Comparison of ENCODE assay signal across 8 cellular contexts in genomic region chr10:35451103-35452016, GRCh38.
DNase-seq lines count a peak whose midpoint lies in the region; ATAC-seq lines count a peak whose summit lies in the region.

No MANE protein-coding gene starts in this region.

- H3K27ac ChIP-seq in neuronal stem cell (replicated peaks; ENCODE audit: low read length), result no peak overlapping the region

- H2BK15ac ChIP-seq in neuronal stem cell (ENCODE audit: low read length), result no peak overlapping the region

- H3K4me1 Mint-ChIP-seq in stimulated activated naive CD8-positive, alpha-beta T cell treated with anti-CD3 and anti-CD28 coated beads, Interleukin-15, amount 100 ng/mL, for 72 hours, result peaks cover 87% of the 10 kb centered on the region

- no peak overlapping the region for H3K4me3 ChIP-seq in neuronal stem cell (ENCODE audit: low read length in 2 of 2)

- WGBS in neuronal stem cell (ENCODE audit: extremely low coverage in 2 of 2, insufficient read length in 2 of 2, insufficient replicate concordance in 1 of 2), 2 donors, result no CpG with 5 or more reads among the region's 8 CpGs

- no peak overlapping the region for H3K4me2 ChIP-seq in neuronal stem cell (ENCODE audit: insufficient read depth, low read length, poor library complexity, severe bottlenecking)

- peaks cover 4% of the 10 kb centered on the region for H3K79me1 ChIP-seq in neuronal stem cell (ENCODE audit: low read depth, low read length)

- H3K4ac ChIP-seq in neuronal stem cell (ENCODE audit: low read length), result no peak overlapping the region

- ATAC-seq in stimulated activated naive CD8-positive, alpha-beta T cell treated with anti-CD3 and anti-CD28 coated beads, Interleukin-15, Interleukin-2, amounts not matched to agents 100 U/mL and 50 U/mL, for 24 hours, result peak; percentile 48
- ATAC-seq in stimulated activated naive CD8-positive, alpha-beta T cell treated with anti-CD3 and anti-CD28 coated beads, Interleukin-15, amount 100 ng/mL, for 72 hours, result no peak
- ATAC-seq in HG03280 (IDR thresholded peaks at IDR 0.05; ENCODE audit: unreplicated experiment), result peak; percentile 97

- no peak overlapping the region for H4K91ac ChIP-seq in neuronal stem cell (ENCODE audit: low read depth, low read length, poor library complexity)

- no peaks in the 10 kb centered on the region for H3K36me3 ChIP-seq in neuronal stem cell (replicated peaks in 1 of 2; ENCODE audit: control insufficient read depth in 2 of 2, insufficient read depth in 2 of 2, low read length in 2 of 2)

- H3K9me3 ChIP-seq in neuronal stem cell (replicated peaks in 1 of 2; ENCODE audit: control insufficient read depth in 2 of 2, insufficient read depth in 1 of 2, low read depth in 1 of 2, low read length in 2 of 2), result no peaks in the 10 kb centered on the region

- H3K27me3 Mint-ChIP-seq in stimulated activated naive CD8-positive, alpha-beta T cell treated with anti-CD3 and anti-CD28 coated beads, Interleukin-15, amount 100 ng/mL, for 72 hours, result no peaks in the 10 kb centered on the region

- no peak overlapping the region for H3K14ac ChIP-seq in neuronal stem cell (ENCODE audit: low read length)

- no peak overlapping the region for H2BK12ac ChIP-seq in neuronal stem cell (ENCODE audit: low read length)

- H3K23ac ChIP-seq in neuronal stem cell (ENCODE audit: low read depth, low read length, poor library complexity), result no peak overlapping the region

- H2AK5ac ChIP-seq in neuronal stem cell (ENCODE audit: low read depth, low read length), result no peak overlapping the region

- no peak for DNase-seq in stimulated activated naive CD8-positive, alpha-beta T cell treated with anti-CD3 and anti-CD28 coated beads, Interleukin-15, Interleukin-2, amounts not matched to agents 100 U/mL and 50 U/mL, for 24 hours
- no peak for DNase-seq in stimulated activated naive CD8-positive, alpha-beta T cell treated with anti-CD3 and anti-CD28 coated beads, Interleukin-15, amount 100 ng/mL, for 72 hours
- DNase-seq in amniotic epithelial cell (ENCODE audit: low read depth), result peak; percentile 83
- DNase-seq in neuronal stem cell (ENCODE audit: low spot score), result no peak
- DNase-seq in SHP77 treated with DMSO at 0.1 percent for 48 hours (lab: John Stamatoyannopoulos, UW), result no peak
- no peak for DNase-seq in DMS79 (lab: John Stamatoyannopoulos, UW)
- no peak for DNase-seq in iPS-NIHi11 (ENCODE audit: low spot score)

- H2BK120ac ChIP-seq in neuronal stem cell (ENCODE audit: low read depth, low read length), result no peak overlapping the region

- H3K9me3 Mint-ChIP-seq in stimulated activated naive CD8-positive, alpha-beta T cell treated with anti-CD3 and anti-CD28 coated beads, Interleukin-15, amount 100 ng/mL, for 72 hours, result peaks cover 0 to 5% of the 10 kb centered on the region in 2 donors

- H2AFZ ChIP-seq in neuronal stem cell (ENCODE audit: low read length), result no peak overlapping the region

- H3K18ac ChIP-seq in neuronal stem cell (ENCODE audit: low read length), result peak overlapping the region; percentile 15

- H4K8ac ChIP-seq in neuronal stem cell (ENCODE audit: low read depth, low read length), result no peak overlapping the region

- H3K27ac Mint-ChIP-seq in stimulated activated naive CD8-positive, alpha-beta T cell treated with anti-CD3 and anti-CD28 coated beads, Interleukin-15, amount 100 ng/mL, for 72 hours, result peak overlapping the region in 1 of 2 donors; percentile 7

- H3K4me1 ChIP-seq in neuronal stem cell (ENCODE audit: control insufficient read depth in 2 of 2, insufficient read depth in 1 of 2, low read depth in 1 of 2, low read length in 2 of 2), result peaks cover 31 to 32% of the 10 kb centered on the region in 2 donors

- H3K4me3 Mint-ChIP-seq in stimulated activated naive CD8-positive, alpha-beta T cell treated with anti-CD3 and anti-CD28 coated beads, Interleukin-15, amount 100 ng/mL, for 72 hours, result peak overlapping the region in 1 of 2 donors; percentile 16

- no peak overlapping the region for H2BK5ac ChIP-seq in neuronal stem cell (ENCODE audit: low read length)

- H3K27me3 ChIP-seq in neuronal stem cell (ENCODE audit: control insufficient read depth in 3 of 3, insufficient read depth in 3 of 3, low read depth in 1 of 3, low read length in 3 of 3), result no peaks in the 10 kb centered on the region

- no peak overlapping the region for H3K9ac ChIP-seq in neuronal stem cell (ENCODE audit: low read depth, low read length, poor library complexity)
